In the genomic region with DNA sequence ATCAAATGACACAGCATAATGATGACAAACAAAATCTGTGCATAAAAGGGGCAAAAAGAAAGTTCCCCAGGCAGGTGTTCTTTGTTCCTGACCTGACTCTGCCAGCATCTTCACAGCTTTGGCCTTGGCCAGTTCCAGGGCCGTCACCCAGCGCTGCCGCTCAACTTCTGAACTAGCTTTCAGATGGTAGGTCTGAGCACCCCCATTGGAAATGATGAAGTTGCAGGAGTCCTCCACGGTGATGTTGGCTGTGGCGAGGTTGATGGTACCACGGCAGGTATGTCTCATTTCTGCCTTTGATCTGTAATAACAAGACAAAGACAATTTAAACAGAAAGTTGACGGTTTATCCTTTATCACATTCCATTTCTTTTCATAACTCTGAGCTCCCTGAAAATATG, we compare ENCODE assay signal across 19 cellular contexts. TPM values are rescaled to one million over a fixed set of nuclear protein-coding genes. Genes with fewer than 3 reads are reported as not detected.
DNase-seq lines count a peak whose midpoint lies in the region; ATAC-seq, FAIRE-seq and TF ChIP-seq lines count a peak whose summit lies in the region.
"Had no signal": no experiment of that assay in that cellular context is flagged by ENCODE, and none has a peak within 500 bp of the region (broad histone marks: within the 10 kb centered on the region; RNA-seq: fewer than 3 reads in every experiment).

No MANE protein-coding gene starts in this region.

- no peaks in the 10 kb centered on the region for H3K27me3 ChIP-seq in K562 (ENCODE audit: control insufficient read depth in 2 of 2, insufficient read depth in 2 of 2, low read length in 2 of 2)

- TF ChIP-seq EP300 in K562 (IDR thresholded peaks at IDR 0.05; ENCODE audit: low read length) = no peak

- in situ Hi-C loops in K562 (cut with MboI) = no loop called here

- CTCF ChIA-PET in K562 (lab: Yijun Ruan, JAX; ENCODE audit: low intra/inter-chr PET ratio) = no interaction called here

- BruUV-seq in K562 (replicated peaks; lab: Mats Ljungman, UMichigan) = no TSS peak

- no peak for FAIRE-seq in K562 (lab: Jason Lieb, UNC)
- FAIRE-seq: RCC 7860 had no signal

- no peak overlapping the region for H3K9ac ChIP-seq in K562 (ENCODE audit: insufficient read depth in 1 of 2, low read depth in 2 of 2, low read length in 2 of 2)

- no peaks in the 10 kb centered on the region for H3K27me3 Mint-ChIP-seq in activated T-cell treated with anti-CD3 and anti-CD28 coated beads, Interleukin-2, amount 50 U/mL, for 72 hours (ENCODE audit: low read depth)
- H3K27me3 Mint-ChIP-seq: CD4-positive, alpha-beta memory T cell had no signal

- peaks cover 6% of the 10 kb centered on the region; the same call in 1 of the 2 replicates for H4K20me1 ChIP-seq in K562 (replicated peaks; ENCODE audit: control insufficient read depth, insufficient read depth, low read length)

- H3K9me3 Mint-ChIP-seq in activated T-cell treated with anti-CD3 and anti-CD28 coated beads, Interleukin-2, amount 50 U/mL, for 72 hours = no peaks in the 10 kb centered on the region
- H3K9me3 Mint-ChIP-seq: CD4-positive, alpha-beta memory T cell had no signal

- H3K27ac ChIP-seq in 22Rv1 (peak overlapping the region; percentile 90; the same call in 1 of the 2 replicates), K562 (ENCODE audit: extremely low read depth, low read depth, low read length) (no peak overlapping the region)

- H3K4me1 Mint-ChIP-seq in activated T-cell treated with anti-CD3 and anti-CD28 coated beads, Interleukin-2, amount 50 U/mL, for 72 hours (ENCODE audit: low read depth) = peaks cover 47% of the 10 kb centered on the region

- H3K4me1 ChIP-seq in K562 (replicated peaks in 1 of 2; ENCODE audit: control insufficient read depth in 2 of 2, insufficient read depth in 2 of 2, low read length in 2 of 2) = peaks cover 3 to 23% of the 10 kb centered on the region in 2 experiments; a peak in 4 of 5 replicates

- intact Hi-C loops in K562 (cut with micrococcal nuclease) = no loop called here

- H2AFZ ChIP-seq in K562 (ENCODE audit: low read depth, low read length) = no peak overlapping the region

- H3K4me3 Mint-ChIP-seq in activated T-cell treated with anti-CD3 and anti-CD28 coated beads, Interleukin-2, amount 50 U/mL, for 72 hours = no peak overlapping the region

- peak; percentile 11 to 40 for ATAC-seq in activated CD4-positive, CD25-positive, alpha-beta regulatory T cell treated with anti-CD3 and anti-CD28 coated beads, Interleukin-2, amount 50 U/mL, for 24 hours
- ATAC-seq in activated T-cell treated with anti-CD3 and anti-CD28 coated beads, Interleukin-2, amount 50 U/mL, for 72 hours (replicated peaks in 1 of 2) = peak; percentile 50 to 74
- ATAC-seq in K562 (no peak), GM21381 (IDR thresholded peaks at IDR 0.05; ENCODE audit: unreplicated experiment) (no peak)

- POLR2A ChIA-PET in K562 (lab: Yijun Ruan, JAX) = interaction anchor here (0.5 to 1.0 kb wide), 3 partner anchors 9 to 54 kb away, joined by 3 read pairs; no protein-coding TSS in a partner anchor

- no peak for TF ChIP-seq POLR2A in K562 (conservative IDR thresholded peaks at IDR 0.05)

- H3K36me3 ChIP-seq in K562 (ENCODE audit: control insufficient read depth, insufficient read depth, low read length) = peaks cover 84% of the 10 kb centered on the region

- peak overlapping the region; percentile 42 for H3K27ac Mint-ChIP-seq in activated T-cell treated with anti-CD3 and anti-CD28 coated beads, Interleukin-2, amount 50 U/mL, for 72 hours

- no peak overlapping the region for H3K4me3 ChIP-seq in K562

- H3K36me3 Mint-ChIP-seq in activated T-cell treated with anti-CD3 and anti-CD28 coated beads, Interleukin-2, amount 50 U/mL, for 72 hours (ENCODE audit: insufficient read depth in 2 of 2) = peaks cover 4 to 45% of the 10 kb centered on the region in 2 donors

- H3K9me1 ChIP-seq in K562 (ENCODE audit: control insufficient read depth, insufficient read depth, low read length) = no peaks in the 10 kb centered on the region

- H3K79me2 ChIP-seq in K562 (ENCODE audit: control insufficient read depth, insufficient read depth, low read length) = peaks cover 74% of the 10 kb centered on the region

- DNase-seq in activated CD4-positive, CD25-positive, alpha-beta regulatory T cell (lab: John Stamatoyannopoulos, UW) = no peak
- peak; percentile 33 to 37 for DNase-seq in activated T-cell treated with anti-CD3 and anti-CD28 coated beads, Interleukin-2, amount 50 U/mL, for 72 hours
- DNase-seq in activated T-cell treated with anti-CD3 and anti-CD28 coated beads for 4 hours (no peak), K562 (ENCODE audit: extremely low read depth in 1 of 4, low spot score in 3 of 4) (no peak), NCI-H1694 (lab: John Stamatoyannopoulos, UW) (no peak)
- DNase-seq: 8988T; Calu3; CD4-positive, alpha-beta memory T cell; DMS53; IMR-90; Kasumi-1; NCI-H187 treated with DMSO at 0.1 percent for 48 hours; NCI-H2171; NCI-H446; NCI-H69 had no signal

- H3K9me3 ChIP-seq in K562 (replicated peaks; ENCODE audit: control insufficient read depth, insufficient read depth, low read depth, low read length) = no peaks in the 10 kb centered on the region

- TF ChIP-seq RAD21 in K562 (CRISPR knock-in tag; conservative IDR thresholded peaks at IDR 0.05 in 1 of 2, IDR thresholded peaks at IDR 0.05 in 1 of 2) = no peak

- WGBS in K562 (ENCODE audit: insufficient coverage, low coverage, missing lambda C conversion rate) = 99% methylated on average over 7 of the region's 7 CpGs

- no peak overlapping the region for H3K4me2 ChIP-seq in K562 (ENCODE audit: insufficient read depth, low read length)

- TF ChIP-seq CTCF in 22Rv1 (IDR thresholded peaks at IDR 0.05) (no peak), K562 (IDR thresholded peaks at IDR 0.05 in 2 of 3, conservative IDR thresholded peaks at IDR 0.05 in 1 of 3; ENCODE audit: insufficient read depth in 2 of 3, low read depth in 1 of 3, low read length in 3 of 3) (no peak)

TF ChIP-seq in K562, 482 proteins besides CTCF, POLR2A, EP300 and RAD21:
- TF ChIP-seq NR2F6 (CRISPR knock-in tag; IDR thresholded peaks at IDR 0.05) (no peak), RBFOX2 (IDR thresholded peaks at IDR 0.05; ENCODE audit: low read depth, low read length) (0 out of 2 replicates have a peak, but pooled peaks have one; percentile 20)
TF ChIP-seq in K562: peak in this region for 1.

RNA-seq across cellular contexts. Expression of a gene that starts 5.3 kb away (rescaled TPM):
- 10 to 100 TPM; 61.9 to 67.4 TPM for total RNA-seq in activated T-cell treated with anti-CD3 and anti-CD28 coated beads, Interleukin-2, amount 50 U/mL, for 72 hours
- total RNA-seq in K562 (2011; cell fraction: chromatin; rRNA removed; ENCODE audit: low replicate concordance) = 83.9 and 124 TPM in 2 replicates
- total RNA-seq in K562 (2011; cell fraction: nucleolus; rRNA removed) = 40.2 and 44.9 TPM in 2 replicates
- total RNA-seq in K562 (2011; cell fraction: nucleoplasm; rRNA removed) = 62.0 and 71.9 TPM in 2 replicates
- 22.2 and 28.7 TPM in 2 replicates for total RNA-seq in K562 (2014; rRNA removed)
- 33.3 and 36.1 TPM in 2 replicates for total RNA-seq in K562 (2014; rRNA removed; fragmentation: Illumina TruSeq; extraction: Trizol)
- total RNA-seq in K562 (2015; rRNA removed; fragmentation: Illumina TruSeq; extraction: Trizol) = 28.7 and 28.9 TPM in 2 replicates
- total RNA-seq in K562 (2021) = 37.7 and 44.3 TPM in 2 replicates
- 33.9 and 37.2 TPM in 2 replicates for polyA plus RNA-seq in K562 (2011; rRNA removed)
- polyA plus RNA-seq in K562 (2011; cell fraction: cytosol; rRNA removed) = 11.6 and 27.0 TPM in 2 replicates
- 34.6 and 56.6 TPM in 2 replicates for polyA plus RNA-seq in K562 (2011; cell fraction: nucleus; rRNA removed)
- 28.0 and 32.7 TPM in 2 replicates for polyA plus RNA-seq in K562 (2012)
- 46.9 and 49.0 TPM in 2 replicates for polyA plus RNA-seq in K562 (2014; fragmentation: Illumina TruSeq; extraction: Trizol)
- polyA plus RNA-seq in K562 (2014; fragmentation: Nextera tagmentation; extraction: Ambion mirVana) = 10 to 100 TPM; 11.7 to 11.9 TPM
- polyA plus RNA-seq in K562 (2014; rRNA removed) = 24.5 and 27.8 TPM in 2 replicates
- polyA minus RNA-seq in K562 (2011; rRNA and poly(A)+ RNA removed) = 54.3 and 63.2 TPM in 2 replicates
- 32.7 and 32.9 TPM in 2 replicates for polyA minus RNA-seq in K562 (2011; cell fraction: cytosol; rRNA and poly(A)+ RNA removed)
- polyA minus RNA-seq in K562 (2011; cell fraction: nucleus; rRNA and poly(A)+ RNA removed) = 16.8 and 30.8 TPM in 2 replicates

RNA-seq across cellular contexts. Expression of a gene that starts 58.5 kb away (rescaled TPM):
- 10 to 100 TPM; 70.9 to 75.1 TPM for total RNA-seq in activated T-cell treated with anti-CD3 and anti-CD28 coated beads, Interleukin-2, amount 50 U/mL, for 72 hours
- total RNA-seq in K562 (2011; cell fraction: chromatin; rRNA removed; ENCODE audit: low replicate concordance) = 41.9 and 63.3 TPM in 2 replicates
- 16.7 and 17.6 TPM in 2 replicates for total RNA-seq in K562 (2011; cell fraction: nucleolus; rRNA removed)
- 33.9 and 51.9 TPM in 2 replicates for total RNA-seq in K562 (2011; cell fraction: nucleoplasm; rRNA removed)
- total RNA-seq in K562 (2014; rRNA removed) = 7.7 and 8.8 TPM in 2 replicates
- 14.8 and 18.4 TPM in 2 replicates for total RNA-seq in K562 (2014; rRNA removed; fragmentation: Illumina TruSeq; extraction: Trizol)
- total RNA-seq in K562 (2015; rRNA removed; fragmentation: Illumina TruSeq; extraction: Trizol) = 16.4 and 16.9 TPM in 2 replicates
- total RNA-seq in K562 (2021) = 27.3 and 30.2 TPM in 2 replicates
- polyA plus RNA-seq in K562 (2011; rRNA removed) = 34.1 and 38.4 TPM in 2 replicates
- polyA plus RNA-seq in K562 (2011; cell fraction: cytosol; rRNA removed) = 34.2 and 50.2 TPM in 2 replicates
- polyA plus RNA-seq in K562 (2011; cell fraction: nucleus; rRNA removed) = 38.1 and 48.4 TPM in 2 replicates
- polyA plus RNA-seq in K562 (2012) = 25.5 and 37.2 TPM in 2 replicates
- polyA plus RNA-seq in K562 (2014; fragmentation: Illumina TruSeq; extraction: Trizol) = 43.4 and 48.0 TPM in 2 replicates
- 1 to 10 TPM; 3.2 to 5.0 TPM for polyA plus RNA-seq in K562 (2014; fragmentation: Nextera tagmentation; extraction: Ambion mirVana)
- polyA plus RNA-seq in K562 (2014; rRNA removed) = 19.4 and 23.3 TPM in 2 replicates
- polyA minus RNA-seq in K562 (2011; rRNA and poly(A)+ RNA removed) = 29.4 and 30.5 TPM in 2 replicates
- polyA minus RNA-seq in K562 (2011; cell fraction: cytosol; rRNA and poly(A)+ RNA removed) = 13.4 and 17.4 TPM in 2 replicates
- 13.1 and 23.9 TPM in 2 replicates for polyA minus RNA-seq in K562 (2011; cell fraction: nucleus; rRNA and poly(A)+ RNA removed)

Comparison
In these comparisons a context has a peak if more than half of its experiments do, and no peak if none do; other contexts are left out.
1. DNase-seq: peak in activated T-cell treated with anti-CD3 and anti-CD28 coated beads, Interleukin-2, amount 50 U/mL, for 72 hours (2 of 2); none in activated CD4-positive, CD25-positive, alpha-beta regulatory T cell (0 of 4), activated T-cell treated with anti-CD3 and anti-CD28 coated beads for 4 hours (single experiment), K562 (0 of 4) and NCI-H1694 (single experiment).
2. ATAC-seq: peak in activated CD4-positive, CD25-positive, alpha-beta regulatory T cell treated with anti-CD3 and anti-CD28 coated beads, Interleukin-2, amount 50 U/mL, for 24 hours (2 of 2) and activated T-cell treated with anti-CD3 and anti-CD28 coated beads, Interleukin-2, amount 50 U/mL, for 72 hours (2 of 2); none in K562 (single experiment) and GM21381 (single experiment).